8 cellular contexts compared by ENCODE assay signal in genomic region chr1:39158330-39159086, GRCh38. TPM values are rescaled to one million over a fixed set of nuclear protein-coding genes. Genes with fewer than 3 reads are reported as not detected.
DNase-seq lines count a peak whose midpoint lies in the region; ATAC-seq and TF ChIP-seq lines count a peak whose summit lies in the region.

No MANE protein-coding gene starts in this region.

- CTCF ChIA-PET in Calu3 (lab: Charles Lee), result interaction anchor here (0.5 to 3.5 kb wide), 16 partner anchors 9 to 84 kb away, joined by 3 to 37 read pairs (median 6); no protein-coding TSS in a partner anchor

- H3K9me3 Mint-ChIP-seq in Calu3 (ENCODE audit: low read depth, unreplicated experiment), result no peaks in the 10 kb centered on the region

- H3K79me1 ChIP-seq in mesenchymal stem cell (replicated peaks; ENCODE audit: low read length, poor library complexity, severe bottlenecking), result no peaks in the 10 kb centered on the region

- peak overlapping the region; percentile 66 for H4K8ac ChIP-seq in mesenchymal stem cell (ENCODE audit: low read length)

- H2BK120ac ChIP-seq in mesenchymal stem cell (ENCODE audit: low read depth, low read length), result peak overlapping the region; percentile 86

- H3K23ac ChIP-seq in mesenchymal stem cell (ENCODE audit: low read length in 2 of 2), result peak overlapping the region in 1 of 2 experiments; percentile 23

- peak overlapping the region; percentile 92 for H4K91ac ChIP-seq in mesenchymal stem cell (ENCODE audit: low read length)

- H3K14ac ChIP-seq in mesenchymal stem cell (ENCODE audit: low read length in 2 of 2), result peak overlapping the region in 1 of 2 experiments; percentile 68

- no peaks in the 10 kb centered on the region for H3K27me3 Mint-ChIP-seq in Calu3 (ENCODE audit: unreplicated experiment)

- H2BK15ac ChIP-seq in mesenchymal stem cell (ENCODE audit: low read depth, poor library complexity, severe bottlenecking), result peak overlapping the region; percentile 86

- peak overlapping the region; percentile 27 to 96 for H2BK12ac ChIP-seq in mesenchymal stem cell (ENCODE audit: low read length in 2 of 2)

- peaks cover 21% of the 10 kb centered on the region for H3K4me1 ChIP-seq in mesenchymal stem cell (ENCODE audit: control insufficient read depth, insufficient read depth, low read depth, low read length)

- intact Hi-C loops in Calu3 (cut with micrococcal nuclease; ENCODE audit: unreplicated experiment), result loop anchor here (1.0 to 2.0 kb wide), 2 partner anchors 20 to 33 kb away; no protein-coding TSS in a partner anchor

- H3K36me3 Mint-ChIP-seq in Calu3 (ENCODE audit: insufficient read depth, unreplicated experiment), result peaks cover 13% of the 10 kb centered on the region

- ATAC-seq in GM19328 (IDR thresholded peaks at IDR 0.05; ENCODE audit: unreplicated experiment) (no peak), HG03378 (IDR thresholded peaks at IDR 0.05; ENCODE audit: unreplicated experiment) (no peak)

- peak overlapping the region; percentile 79 to 92 for H3K18ac ChIP-seq in mesenchymal stem cell (ENCODE audit: low read depth in 1 of 2, low read length in 2 of 2)

- no peak overlapping the region for H2AFZ ChIP-seq in mesenchymal stem cell (ENCODE audit: low read depth, low read length)

- H3K9ac ChIP-seq in mesenchymal stem cell (ENCODE audit: low read length), result no peak overlapping the region

- H3K4me1 Mint-ChIP-seq in Calu3 (ENCODE audit: low read depth, unreplicated experiment), result peaks cover 56% of the 10 kb centered on the region

- H3K9me3 ChIP-seq in mesenchymal stem cell (ENCODE audit: control insufficient read depth, low read length), result no peaks in the 10 kb centered on the region

- H3K27ac Mint-ChIP-seq in Calu3 (ENCODE audit: unreplicated experiment), result peak overlapping the region; percentile 94

- no peak for TF ChIP-seq CTCF in Calu3 (IDR thresholded peaks at IDR 0.05; ENCODE audit: unreplicated experiment)

- H3K27ac ChIP-seq in caudate nucleus (ENCODE audit: low read depth, low read length) (peak overlapping the region; percentile 27), mesenchymal stem cell (ENCODE audit: low read length, poor library complexity, severe bottlenecking) (peak overlapping the region; percentile 59)

- DNase-seq in Calu3, result peak; percentile 86
- DNase-seq in NCI-H1048 (lab: John Stamatoyannopoulos, UW), result peak; percentile 11
- DNase-seq in caudate nucleus (lab: John Stamatoyannopoulos, UW), result peak in 3 of 61 donors; percentile 13 to 30 (median 16)
- DNase-seq in mesenchymal stem cell, result peak; percentile 77
- no peak for DNase-seq in hepatic stellate cell (ENCODE audit: low spot score)
- no peak for DNase-seq in NCI-H1694 treated with DMSO at 0.1 percent for 48 hours (lab: John Stamatoyannopoulos, UW)

- peak overlapping the region; percentile 83 for H2AK5ac ChIP-seq in mesenchymal stem cell (ENCODE audit: low read length, severe bottlenecking)

- H2BK5ac ChIP-seq in mesenchymal stem cell (ENCODE audit: low read depth, low read length, poor library complexity, severe bottlenecking), result peak overlapping the region; percentile 53

- H3K4me3 ChIP-seq in mesenchymal stem cell (ENCODE audit: insufficient read depth in 1 of 2, low read depth in 1 of 2, low read length in 2 of 2), result no peak overlapping the region

- 66% methylated on average over 11 of the region's 11 CpGs for WGBS in mesenchymal stem cell

- BruUV-seq in Calu3 (replicated peaks; lab: Mats Ljungman, UMichigan), result no TSS peak

- peak overlapping the region; percentile 41 for H3K4me2 ChIP-seq in mesenchymal stem cell (ENCODE audit: low read length, poor library complexity, severe bottlenecking)

- H3K27me3 ChIP-seq in mesenchymal stem cell (ENCODE audit: control insufficient read depth in 1 of 2, insufficient read depth in 1 of 2, low read length in 2 of 2), result no peaks in the 10 kb centered on the region

- H3K36me3 ChIP-seq in mesenchymal stem cell (ENCODE audit: control insufficient read depth in 1 of 2, insufficient read depth in 2 of 2, low read depth in 1 of 2, low read length in 2 of 2), result peaks cover 8% of the 10 kb centered on the region in 2 experiments

- peak overlapping the region; percentile 74 for H3K4me3 Mint-ChIP-seq in Calu3 (ENCODE audit: low read depth, unreplicated experiment)

- peak overlapping the region; percentile 64 to 97 for H3K4ac ChIP-seq in mesenchymal stem cell (ENCODE audit: low read depth in 1 of 2, low read length in 2 of 2)

RNA-seq across cellular contexts. Expression of gene MACF1, which starts 46.0 kb away (rescaled TPM):
- 701 and 705 TPM in 2 replicates for total RNA-seq in Calu3 (2022)
- polyA plus RNA-seq in mesenchymal stem cell (2013, experiment 1 of 2), result 94.0 TPM
- polyA plus RNA-seq in mesenchymal stem cell (2013, experiment 2 of 2), result 86.1 TPM

Comparison
In these comparisons a context has a peak if more than half of its experiments do, and no peak if none do; other contexts are left out.
1. DNase-seq: peak in Calu3 (single experiment), NCI-H1048 (single experiment) and mesenchymal stem cell (single experiment); none in hepatic stellate cell (single experiment) and NCI-H1694 treated with DMSO at 0.1 percent for 48 hours (single experiment).